8 cellular contexts compared by ENCODE assay signal in the genomic region with DNA sequence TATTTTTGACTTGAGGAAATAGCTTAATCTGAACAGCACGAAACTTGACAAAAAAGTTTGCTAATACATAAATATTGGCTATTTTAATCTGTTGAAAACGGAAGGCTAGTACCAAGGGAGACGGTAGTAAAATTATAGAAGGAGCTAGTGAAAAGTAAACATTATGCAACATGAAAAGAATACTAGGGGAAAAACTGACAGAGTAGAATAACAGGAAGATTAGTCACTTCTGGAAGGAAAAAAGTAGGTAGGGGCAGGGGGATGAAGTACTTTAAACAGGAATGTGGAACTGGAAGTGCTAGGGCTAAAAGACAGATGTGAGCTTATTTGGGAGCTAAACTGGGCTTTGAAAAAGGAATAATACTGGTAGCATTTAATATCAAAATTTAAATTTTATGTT.
A peak's percentile ranks its signal among the peaks of the same experiment; 100 is the strongest.
DNase-seq lines count a peak whose midpoint lies in the region; TF ChIP-seq lines count a peak whose summit lies in the region.

No MANE protein-coding gene starts in this region.

- WGBS in esophagus squamous epithelium, 2 donors, result 3 to 13% methylated on average over 3 of the region's 3 CpGs

- H3K36me3 ChIP-seq in esophagus squamous epithelium, result no peaks in the 10 kb centered on the region

- H3K27me3 ChIP-seq in esophagus squamous epithelium, result no peaks in the 10 kb centered on the region

- no peak for TF ChIP-seq CTCF in RWPE1 (conservative IDR thresholded peaks at IDR 0.05; ENCODE audit: low read depth)
- TF ChIP-seq CTCF in esophagus squamous epithelium (IDR thresholded peaks at IDR 0.05), result no peak

- CTCF ChIA-PET in RWPE1 (lab: Yijun Ruan, JAX), result interaction anchor here (0.7 to 1.2 kb wide), 3 partner anchors 23 to 379 kb away, joined by 3 to 4 read pairs (median 3); no protein-coding TSS in a partner anchor

- POLR2A ChIA-PET in RWPE1 (lab: Yijun Ruan, JAX; ENCODE audit: low non-redundant PET), result no interaction called here

- H3K4me3 ChIP-seq in esophagus squamous epithelium, result no peak overlapping the region

- no peak for TF ChIP-seq POLR2A in esophagus squamous epithelium (IDR thresholded peaks at IDR 0.05)

- no peaks in the 10 kb centered on the region for H3K9me3 ChIP-seq in esophagus squamous epithelium

- H3K27ac ChIP-seq in RWPE1 (no peak overlapping the region), esophagus squamous epithelium (peak overlapping the region; percentile 17 to 79 (median 59)), caudate nucleus (ENCODE audit: low read depth, low read length) (no peak overlapping the region)

- intact Hi-C loops in esophagus squamous epithelium (cut with DNase I), result no loop called here

- DNase-seq in EL (peak; percentile 89), RWPE1 (ENCODE audit: low spot score) (peak; percentile 79), esophagus squamous epithelium (lab: John Stamatoyannopoulos, UW) (no peak), pulmonary artery endothelial cell (ENCODE audit: low read depth, low spot score) (peak; percentile 87), GM19238 (ENCODE audit: insufficient read length, low spot score) (no peak), T-helper 9 cell (no peak), caudate nucleus (lab: John Stamatoyannopoulos, UW) (no peak), occipital lobe (lab: John Stamatoyannopoulos, UW) (no peak)

- H3K4me1 ChIP-seq in esophagus squamous epithelium, result peaks cover under 1 to 83% (median 47%) of the 10 kb centered on the region in 3 donors

Comparison
In these comparisons a context has a peak if more than half of its experiments do, and no peak if none do; other contexts are left out.
1. DNase-seq: peak in EL (single experiment), RWPE1 (single experiment) and pulmonary artery endothelial cell (single experiment); none in esophagus squamous epithelium (single experiment), GM19238 (single experiment), T-helper 9 cell (single experiment), caudate nucleus (0 of 61) and occipital lobe (single experiment).
2. H3K27ac ChIP-seq: peak in esophagus squamous epithelium (4 of 4); none in RWPE1 (single experiment) and caudate nucleus (single experiment).